In genomic region chrX:35288657-35289056, GRCh38 we compare ENCODE assay signal across 25 cellular contexts.
DNase-seq lines count a peak whose midpoint lies in the region; ATAC-seq, FAIRE-seq and TF ChIP-seq lines count a peak whose summit lies in the region.
"Had no signal": no experiment of that assay in that cellular context is flagged by ENCODE, and none has a peak within 500 bp of the region (broad histone marks: within the 10 kb centered on the region; RNA-seq: fewer than 3 reads in every experiment).

No MANE protein-coding gene starts in this region.

- H3K27me3 ChIP-seq in liver (ENCODE audit: control insufficient read depth in 4 of 4, insufficient read depth in 4 of 4, low read length in 3 of 4) (no peaks in the 10 kb centered on the region), HepG2 (ENCODE audit: control insufficient read depth in 1 of 2, insufficient read depth in 2 of 2, low read length in 2 of 2) (no peaks in the 10 kb centered on the region), right lobe of liver (no peaks in the 10 kb centered on the region)
- H3K27me3 ChIP-seq: BE2C had no signal

- H3K9me3 ChIP-seq in liver (ENCODE audit: control insufficient read depth in 4 of 4, low read length in 3 of 4) (no peaks in the 10 kb centered on the region), HepG2 (ENCODE audit: low read length) (no peaks in the 10 kb centered on the region; the same call in 1 of the 2 replicates), right lobe of liver (no peaks in the 10 kb centered on the region), kidney (ENCODE audit: control insufficient read depth in 1 of 2, low read length in 2 of 2) (no peaks in the 10 kb centered on the region)
- H3K9me3 ChIP-seq: BE2C, BLaER1 had no signal

- 30% methylated on average over 1 of the region's 1 CpG for WGBS in liver
- WGBS in HepG2 (ENCODE audit: low lambda C conversion rate): 13% methylated on average over 1 of the region's 1 CpG
- WGBS in right lobe of liver (ENCODE audit: insufficient coverage, low coverage, low lambda C conversion rate, missing lambda C conversion rate): 0% methylated on average over 1 of the region's 1 CpG

- intact Hi-C loops in HepG2 (cut with micrococcal nuclease; ENCODE audit: unreplicated experiment) (no loop called here), right lobe of liver (cut with DNase I) (no loop called here), kidney (cut with DNase I) (no loop called here)

- DNase-seq in HepG2 (ENCODE audit: low spot score) (no peak), right lobe of liver (no peak), kidney (no peak)
- DNase-seq: 8988T; ACHN; BE2C; C1 segment of cervical spinal cord; CD4-positive, alpha-beta memory T cell; CD4-positive, CD25-positive, alpha-beta regulatory T cell; CD8-positive, alpha-beta memory T cell; COR-L47; DMS 273 treated with DMSO at 0.1 percent for 48 hours; DMS153; DMS79; DND-41; EL; GDM1 had no signal

- TF ChIP-seq EP300 in HepG2 (IDR thresholded peaks at IDR 0.05; ENCODE audit: low read depth in 2 of 2, low read length in 2 of 2) (no peak), HepG2 (CRISPR knock-in tag; IDR thresholded peaks at IDR 0.05; ENCODE audit: borderline replicate concordance) (no peak)

- in situ Hi-C loops in HepG2 (cut with HindIII; ENCODE audit: extremely low pct_ligation_motif_present, low pct_unique_long_range_greater_than_20kb): no loop called here

- H3K79me2 ChIP-seq in HepG2 (ENCODE audit: insufficient read depth, low read length): no peaks in the 10 kb centered on the region

- H3K9ac ChIP-seq in liver (ENCODE audit: low read depth in 1 of 2, low read length in 2 of 2) (no peak overlapping the region), HepG2 (ENCODE audit: insufficient read depth, low read depth, low read length) (no peak overlapping the region), kidney (ENCODE audit: low read length in 2 of 2) (no peak overlapping the region)
- H3K9ac ChIP-seq: BLaER1 had no signal

- TF ChIP-seq CTCF in liver (IDR thresholded peaks at IDR 0.05; ENCODE audit: low read depth, low read length, missing input control) (no peak), HepG2 (CRISPR knock-in tag; IDR thresholded peaks at IDR 0.05) (no peak), right lobe of liver (IDR thresholded peaks at IDR 0.05) (no peak), kidney (IDR thresholded peaks at IDR 0.05; ENCODE audit: borderline replicate concordance, extremely low read depth, insufficient read depth) (no peak)

- POLR2A ChIA-PET in HepG2 (lab: Yijun Ruan, JAX): no interaction called here

- H3K4me1 ChIP-seq in liver (ENCODE audit: control insufficient read depth in 4 of 4, insufficient read depth in 4 of 4, low read length in 3 of 4) (peaks cover 0 to 13% (median 7%) of the 10 kb centered on the region in 4 donors), HepG2 (ENCODE audit: insufficient read depth, low read length) (no peaks in the 10 kb centered on the region), right lobe of liver (peaks cover 0 to 10% (median 0%) of the 10 kb centered on the region in 4 donors), kidney (ENCODE audit: control insufficient read depth in 1 of 2, insufficient read depth in 1 of 2, low read depth in 1 of 2, low read length in 2 of 2) (no peaks in the 10 kb centered on the region)
- H3K4me1 ChIP-seq: BE2C, BLaER1 had no signal

- FAIRE-seq in HepG2 (lab: Jason Lieb, UNC): no peak
- FAIRE-seq in colon (lab: Jason Lieb, UNC): peak; percentile 38
- FAIRE-seq in kidney (lab: Jason Lieb, UNC): no peak
- FAIRE-seq: A204.1, GM12878, GM12892, GM18507 had no signal

- no TSS peak for BruUV-seq in HepG2 (replicated peaks; lab: Mats Ljungman, UMichigan)

- CTCF ChIA-PET in HepG2 (lab: Yijun Ruan, JAX; ENCODE audit: low intra/inter-chr PET ratio, low total read pairs): no interaction called here

- TF ChIP-seq RAD21 in liver (IDR thresholded peaks at IDR 0.05) (peak in 1 of 2 donors; percentile 19), HepG2 (CRISPR knock-in tag; IDR thresholded peaks at IDR 0.05) (no peak)

- no peak for ATAC-seq in HepG2
- ATAC-seq in right lobe of liver: peak; percentile 72 to 84 (median 78)
- ATAC-seq in GM21447 (IDR thresholded peaks at IDR 0.05; ENCODE audit: unreplicated experiment): no peak
- ATAC-seq: GM12878 had no signal

- no peak overlapping the region for H2AFZ ChIP-seq in HepG2 (ENCODE audit: low read length)

- no peaks in the 10 kb centered on the region for H3K36me3 ChIP-seq in liver (ENCODE audit: control insufficient read depth in 4 of 4, insufficient read depth in 3 of 4, low read depth in 1 of 4, low read length in 3 of 4)
- no peaks in the 10 kb centered on the region for H3K36me3 ChIP-seq in HepG2 (replicated peaks in 1 of 2; ENCODE audit: control insufficient read depth in 1 of 2, insufficient read depth in 2 of 2, low read length in 2 of 2)
- no peaks in the 10 kb centered on the region for H3K36me3 ChIP-seq in right lobe of liver
- H3K36me3 ChIP-seq in kidney (ENCODE audit: control insufficient read depth in 1 of 2, insufficient read depth in 2 of 2, low read length in 2 of 2): no peaks in the 10 kb centered on the region
- H3K36me3 ChIP-seq: BE2C, BLaER1 had no signal

- no peaks in the 10 kb centered on the region for H4K20me1 ChIP-seq in HepG2 (ENCODE audit: insufficient read depth, low read length)
- H4K20me1 ChIP-seq: BLaER1 had no signal

- TF ChIP-seq POLR2A in HepG2 (IDR thresholded peaks at IDR 0.05; ENCODE audit: insufficient read depth in 1 of 2, low read depth in 2 of 2, low read length in 2 of 2) (no peak), right lobe of liver (IDR thresholded peaks at IDR 0.05) (no peak)

- no peak overlapping the region for H3K4me2 ChIP-seq in HepG2 (ENCODE audit: low read depth, low read length)
- H3K4me2 ChIP-seq: BLaER1 had no signal

- H3K27ac ChIP-seq in liver (ENCODE audit: low read depth in 1 of 2, low read length in 2 of 2) (peak overlapping the region in 1 of 2 donors; percentile 62), HepG2 (ENCODE audit: extremely low read length, insufficient read depth, low read length) (no peak overlapping the region), right lobe of liver (peak overlapping the region; percentile 29 to 62 (median 48)), kidney (ENCODE audit: low read depth in 2 of 2, low read length in 2 of 2) (no peak overlapping the region)
- H3K27ac ChIP-seq: BLaER1 had no signal

- H3K4me3 ChIP-seq in liver (ENCODE audit: low read depth in 1 of 3, low read length in 3 of 3) (no peak overlapping the region), HepG2 (replicated peaks in 1 of 3; ENCODE audit: insufficient read depth in 1 of 3, low read depth in 2 of 3, low read length in 3 of 3) (no peak overlapping the region), right lobe of liver (no peak overlapping the region), kidney (ENCODE audit: low read length in 2 of 2) (no peak overlapping the region)
- H3K4me3 ChIP-seq: BLaER1, GM12878 had no signal

TF ChIP-seq in liver, 16 proteins besides CTCF, POLR2A, EP300 and RAD21 (continues in another document):
- peak; percentile 58 for TF ChIP-seq FOXA2 (IDR thresholded peaks at IDR 0.05)
- peak in 1 of 2 donors; percentile 66 for TF ChIP-seq JUND (IDR thresholded peaks at IDR 0.05)
- TF ChIP-seq HNF4A (conservative IDR thresholded peaks at IDR 0.05): peak; percentile 76 to 80
- no peak for TF ChIP-seq HNF4G (IDR thresholded peaks at IDR 0.05)
- no peak for TF ChIP-seq GABPA (IDR thresholded peaks at IDR 0.05 in 1 of 2, conservative IDR thresholded peaks at IDR 0.05 in 1 of 2)
- peak; percentile 15 to 65 for TF ChIP-seq RXRA (IDR thresholded peaks at IDR 0.05)
- no peak for TF ChIP-seq ATF3 (IDR thresholded peaks at IDR 0.05)
- peak; percentile 23 for TF ChIP-seq MAX (IDR thresholded peaks at IDR 0.05)

TF ChIP-seq in HepG2, 621 proteins besides CTCF, POLR2A, EP300 and RAD21 (continues in another document):
- TF ChIP-seq ATAD3A (CRISPR knock-in tag; IDR thresholded peaks at IDR 0.05) (no peak), TEAD3 (CRISPR knock-in tag; optimal IDR thresholded peaks at IDR 0.05; ENCODE audit: borderline replicate concordance) (no peak), HBP1 (CRISPR knock-in tag; IDR thresholded peaks at IDR 0.05; ENCODE audit: low read depth) (no peak), CCAR2 (optimal IDR thresholded peaks at IDR 0.05; ENCODE audit: low read depth, low read length) (no peak), ZNF703 (CRISPR knock-in tag; IDR thresholded peaks at IDR 0.05; ENCODE audit: borderline replicate concordance) (no peak), MAX (IDR thresholded peaks at IDR 0.05) (no peak), REL (CRISPR knock-in tag; conservative IDR thresholded peaks at IDR 0.05) (no peak), ZNF766 (CRISPR knock-in tag; IDR thresholded peaks at IDR 0.05; ENCODE audit: borderline replicate concordance) (no peak), PPARG (CRISPR knock-in tag; conservative IDR thresholded peaks at IDR 0.05) (no peak), MIER2 (CRISPR knock-in tag; IDR thresholded peaks at IDR 0.05) (no peak), MAF1 (CRISPR knock-in tag; IDR thresholded peaks at IDR 0.05; ENCODE audit: borderline replicate concordance) (no peak)

Comparison
In these comparisons a context has a peak if more than half of its experiments do, and no peak if none do; other contexts are left out.
1. H3K27ac ChIP-seq: peak in right lobe of liver (3 of 3); none in HepG2 (single experiment) and kidney (0 of 2).
2. ATAC-seq: peak in right lobe of liver (4 of 4); none in HepG2 (single experiment) and GM21447 (single experiment).